Comparison of ENCODE assay signal across 10 cellular contexts in the genomic region with DNA sequence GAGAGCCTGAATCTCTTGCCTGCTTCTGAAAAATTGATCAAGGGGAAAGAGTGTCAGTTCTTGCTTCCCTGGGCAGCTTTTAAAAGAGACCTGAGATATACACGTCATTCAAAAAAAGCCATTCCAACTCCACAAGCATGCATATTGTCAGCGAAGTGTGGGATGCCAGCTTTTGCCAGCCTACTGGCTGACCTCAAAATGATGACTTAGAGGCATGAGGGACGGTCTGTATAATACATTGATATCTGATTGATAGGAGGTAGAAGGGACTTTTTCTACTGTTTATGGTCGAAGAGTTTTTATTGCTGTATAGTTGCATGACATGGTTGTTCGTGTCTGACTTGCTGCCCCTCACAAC.
DNase-seq lines count a peak whose midpoint lies in the region; ATAC-seq and TF ChIP-seq lines count a peak whose summit lies in the region.
"Had no signal": no experiment of that assay in that cellular context is flagged by ENCODE, and none has a peak within 500 bp of the region (broad histone marks: within the 10 kb centered on the region; RNA-seq: fewer than 3 reads in every experiment).

No MANE protein-coding gene starts in this region.

- H3K9me3 ChIP-seq in esophagus squamous epithelium, result no peaks in the 10 kb centered on the region
- H3K9me3 ChIP-seq: psoas muscle had no signal

- H3K27me3 Mint-ChIP-seq in activated CD8-positive, alpha-beta memory T cell treated with anti-CD3 and anti-CD28 coated beads, Interleukin-2, amount 10 ng/mL, durations not matched to agents 7 days and 5 days, result no peaks in the 10 kb centered on the region
- H3K27me3 Mint-ChIP-seq in T-cell, result no peaks in the 10 kb centered on the region
- no peaks in the 10 kb centered on the region for H3K27me3 Mint-ChIP-seq in stimulated activated naive CD8-positive, alpha-beta T cell treated with anti-CD3 and anti-CD28 coated beads, Interleukin-15, amount 100 ng/mL, for 72 hours

- POLR2A ChIA-PET in T-cell (lab: Charles Lee), result interaction anchor here (0.6 to 1.4 kb wide), 2 partner anchors 12 to 53 kb away, joined by 3 to 9 read pairs; no protein-coding TSS in a partner anchor

- peaks cover 0 to 17% (median 0%) of the 10 kb centered on the region in 3 donors for H3K4me1 ChIP-seq in esophagus squamous epithelium

- ATAC-seq in activated CD8-positive, alpha-beta memory T cell treated with anti-CD3 and anti-CD28 coated beads, Interleukin-2, amount 10 ng/mL, durations not matched to agents 7 days and 5 days, result no peak
- ATAC-seq in T-cell (replicated peaks in 1 of 4), result no peak
- no peak for ATAC-seq in stimulated activated naive CD8-positive, alpha-beta T cell treated with anti-CD3 and anti-CD28 coated beads, Interleukin-15, amount 100 ng/mL, for 72 hours
- ATAC-seq in HG03045 (IDR thresholded peaks at IDR 0.05; ENCODE audit: unreplicated experiment), result no peak
- no peak for ATAC-seq in GM21786 (IDR thresholded peaks at IDR 0.05; ENCODE audit: unreplicated experiment)

- intact Hi-C loops in esophagus squamous epithelium (cut with DNase I), result loop anchor here (5.0 kb wide), 1 partner anchor 189 kb away; no protein-coding TSS in a partner anchor

- TF ChIP-seq CTCF in esophagus squamous epithelium (IDR thresholded peaks at IDR 0.05), result no peak

- no peaks in the 10 kb centered on the region for H3K9me3 Mint-ChIP-seq in activated CD8-positive, alpha-beta memory T cell treated with anti-CD3 and anti-CD28 coated beads, Interleukin-2, amount 10 ng/mL, durations not matched to agents 7 days and 5 days (ENCODE audit: low read depth)
- no peaks in the 10 kb centered on the region for H3K9me3 Mint-ChIP-seq in T-cell
- peaks cover 5 to 8% of the 10 kb centered on the region in 2 donors for H3K9me3 Mint-ChIP-seq in stimulated activated naive CD8-positive, alpha-beta T cell treated with anti-CD3 and anti-CD28 coated beads, Interleukin-15, amount 100 ng/mL, for 72 hours
- H3K9me3 Mint-ChIP-seq: endodermal cell had no signal

- no peak for TF ChIP-seq POLR2A in esophagus squamous epithelium (IDR thresholded peaks at IDR 0.05)

- H3K27ac Mint-ChIP-seq in activated CD8-positive, alpha-beta memory T cell treated with anti-CD3 and anti-CD28 coated beads, Interleukin-2, amount 10 ng/mL, durations not matched to agents 7 days and 5 days, result peak overlapping the region; percentile 91
- H3K27ac Mint-ChIP-seq in T-cell, result peak overlapping the region; percentile 91 to 92
- peak overlapping the region; percentile 19 to 99 for H3K27ac Mint-ChIP-seq in stimulated activated naive CD8-positive, alpha-beta T cell treated with anti-CD3 and anti-CD28 coated beads, Interleukin-15, amount 100 ng/mL, for 72 hours
- H3K27ac Mint-ChIP-seq: endodermal cell had no signal

- H3K27me3 ChIP-seq in esophagus squamous epithelium, result no peaks in the 10 kb centered on the region

- H3K36me3 Mint-ChIP-seq in activated CD8-positive, alpha-beta memory T cell treated with anti-CD3 and anti-CD28 coated beads, Interleukin-2, amount 10 ng/mL, durations not matched to agents 7 days and 5 days, result peaks cover 55% of the 10 kb centered on the region
- H3K36me3 Mint-ChIP-seq in T-cell, result peaks cover 29% of the 10 kb centered on the region

- H3K4me3 ChIP-seq in esophagus squamous epithelium, result no peak overlapping the region
- H3K4me3 ChIP-seq: psoas muscle had no signal

- DNase-seq in activated CD8-positive, alpha-beta memory T cell treated with anti-CD3 and anti-CD28 coated beads, Interleukin-2, amount 10 ng/mL, durations not matched to agents 7 days and 5 days, result no peak
- no peak for DNase-seq in activated CD8-positive, alpha-beta memory T cell treated with anti-CD3 and anti-CD28 coated beads for 24 hours
- DNase-seq in T-cell (no peak), esophagus squamous epithelium (lab: John Stamatoyannopoulos, UW) (no peak), D341Med (ENCODE audit: low spot score) (no peak)
- no peak for DNase-seq in stimulated activated naive CD8-positive, alpha-beta T cell treated with anti-CD3 and anti-CD28 coated beads, Interleukin-15, amount 100 ng/mL, for 72 hours
- DNase-seq: endodermal cell, psoas muscle had no signal

- H3K36me3 ChIP-seq in esophagus squamous epithelium, result peaks cover 0 to 22% (median 0%) of the 10 kb centered on the region in 3 donors

- 51 to 55% methylated on average over 5 of the region's 5 CpGs for WGBS in esophagus squamous epithelium, 2 donors

- CTCF ChIA-PET in activated CD8-positive, alpha-beta memory T cell treated with anti-CD3 and anti-CD28 coated beads, Interleukin-2, amount 10 ng/mL, durations not matched to agents 7 days and 5 days (lab: Charles Lee), result interaction anchor here (0.8 to 5.8 kb wide), 32 partner anchors 11 to 193 kb away, joined by 3 to 69 read pairs (median 7); no protein-coding TSS in a partner anchor
- CTCF ChIA-PET in T-cell (lab: Charles Lee), result interaction anchor here (0.5 to 2.4 kb wide), 20 partner anchors 10 to 1404 kb away, joined by 3 to 35 read pairs (median 4); a partner anchor contains a TSS

- H3K27ac ChIP-seq in esophagus squamous epithelium, result peak overlapping the region in 3 of 4 donors; percentile 30 to 83 (median 58)

- peak overlapping the region; percentile 31 for H3K4me3 Mint-ChIP-seq in activated CD8-positive, alpha-beta memory T cell treated with anti-CD3 and anti-CD28 coated beads, Interleukin-2, amount 10 ng/mL, durations not matched to agents 7 days and 5 days
- peak overlapping the region in 1 of 3 donors; percentile 64 for H3K4me3 Mint-ChIP-seq in T-cell
- peak overlapping the region; percentile 10 to 69 for H3K4me3 Mint-ChIP-seq in stimulated activated naive CD8-positive, alpha-beta T cell treated with anti-CD3 and anti-CD28 coated beads, Interleukin-15, amount 100 ng/mL, for 72 hours
- H3K4me3 Mint-ChIP-seq: endodermal cell had no signal

- H3K4me1 Mint-ChIP-seq in activated CD8-positive, alpha-beta memory T cell treated with anti-CD3 and anti-CD28 coated beads, Interleukin-2, amount 10 ng/mL, durations not matched to agents 7 days and 5 days, result peaks cover 47% of the 10 kb centered on the region
- peaks cover 24 to 33% (median 25%) of the 10 kb centered on the region in 3 donors for H3K4me1 Mint-ChIP-seq in T-cell
- H3K4me1 Mint-ChIP-seq in stimulated activated naive CD8-positive, alpha-beta T cell treated with anti-CD3 and anti-CD28 coated beads, Interleukin-15, amount 100 ng/mL, for 72 hours, result peaks cover 40% of the 10 kb centered on the region
